1 cellular context compared by ENCODE assay signal in genomic region chr2:65076345-65076710, GRCh38.
TF ChIP-seq lines count a peak whose summit lies in the region.

No MANE protein-coding gene starts in this region.

TF ChIP-seq in GM23338, 12 proteins besides CTCF, POLR2A, EP300 and RAD21 (continued from another document):
- TF ChIP-seq ZNF462 (CRISPR knock-in tag; IDR thresholded peaks at IDR 0.05): no peak
- no peak for TF ChIP-seq ZNF331 (CRISPR knock-in tag; IDR thresholded peaks at IDR 0.05; ENCODE audit: low read depth)
- TF ChIP-seq EZH2 (IDR thresholded peaks at IDR 0.05; ENCODE audit: low read depth, unreplicated experiment): no peak
- TF ChIP-seq JUNB (IDR thresholded peaks at IDR 0.05; ENCODE audit: unreplicated experiment): no peak
